ENCODE assay signal across 26 cellular contexts in genomic region chr20:19742974-19743649, GRCh38. TPM values are rescaled to one million over a fixed set of nuclear protein-coding genes. Genes with fewer than 3 reads are reported as not detected.
DNase-seq lines count a peak whose midpoint lies in the region; ATAC-seq and TF ChIP-seq lines count a peak whose summit lies in the region.
"Had no signal": no experiment of that assay in that cellular context is flagged by ENCODE, and none has a peak within 500 bp of the region (broad histone marks: within the 10 kb centered on the region; RNA-seq: fewer than 3 reads in every experiment).

No MANE protein-coding gene starts in this region.

- no peak overlapping the region for H2AFZ ChIP-seq in Loucy (ENCODE audit: low read length)

- H4K20me1 ChIP-seq in Loucy (ENCODE audit: insufficient read depth, low read length, poor library complexity, severe bottlenecking), result no peaks in the 10 kb centered on the region

- no CpG with 5 or more reads among the region's 9 CpGs for WGBS in mesendoderm (ENCODE audit: extremely low coverage, insufficient coverage, low lambda C conversion rate)

- no peak overlapping the region for H2BK5ac ChIP-seq in mesendoderm (ENCODE audit: low read length)

- H3K79me1 ChIP-seq in mesendoderm (ENCODE audit: low read length), result no peaks in the 10 kb centered on the region

- no peak for TF ChIP-seq CTCF in A673 (conservative IDR thresholded peaks at IDR 0.05; ENCODE audit: low read depth, low read length)
- no peak for TF ChIP-seq CTCF in Loucy (conservative IDR thresholded peaks at IDR 0.05; ENCODE audit: low read length)

- H4K5ac ChIP-seq in mesendoderm (ENCODE audit: low read length), result no peak overlapping the region

- H3K18ac ChIP-seq in mesendoderm (ENCODE audit: low read length), result no peak overlapping the region

- H3K4me1 ChIP-seq in A673 (ENCODE audit: insufficient read depth, low read length, poor library complexity, severe bottlenecking), result peaks cover 18% of the 10 kb centered on the region
- H3K4me1 ChIP-seq in Loucy (ENCODE audit: insufficient read depth, low read length, poor library complexity, severe bottlenecking), result peaks cover 31% of the 10 kb centered on the region
- H3K4me1 ChIP-seq in mesendoderm (ENCODE audit: control insufficient read depth, low read depth, low read length), result peaks cover 3% of the 10 kb centered on the region
- H3K4me1 ChIP-seq: spleen had no signal

- H2BK120ac ChIP-seq in mesendoderm (ENCODE audit: low read depth, low read length), result no peak overlapping the region

- no peaks in the 10 kb centered on the region for H3K36me3 ChIP-seq in A673 (ENCODE audit: insufficient read depth, low read length, poor library complexity, severe bottlenecking)
- no peaks in the 10 kb centered on the region for H3K36me3 ChIP-seq in Loucy (ENCODE audit: insufficient read depth, low read length)
- no peaks in the 10 kb centered on the region for H3K36me3 ChIP-seq in mesendoderm (ENCODE audit: control insufficient read depth, insufficient read depth, low read length)
- H3K36me3 ChIP-seq: esophagus squamous epithelium, spleen had no signal

- H3F3A ChIP-seq in Loucy (ENCODE audit: low read depth), result no peaks in the 10 kb centered on the region

- no peaks in the 10 kb centered on the region for H3K9me2 ChIP-seq in Loucy (replicated peaks; ENCODE audit: low read depth, low read length)

- H3K27me3 ChIP-seq in A673 (replicated peaks; ENCODE audit: insufficient read depth, low read depth, low read length, poor library complexity) (no peaks in the 10 kb centered on the region), Loucy (ENCODE audit: insufficient read depth, low read length, poor library complexity, severe bottlenecking) (no peaks in the 10 kb centered on the region), mesendoderm (ENCODE audit: insufficient read depth, low read length, poor library complexity) (no peaks in the 10 kb centered on the region)
- H3K27me3 ChIP-seq: esophagus squamous epithelium had no signal

- H3K27ac ChIP-seq in A673 (ENCODE audit: low read depth, low read length, poor library complexity, severe bottlenecking) (peak overlapping the region; percentile 35), mesendoderm (ENCODE audit: low read depth, low read length) (no peak overlapping the region)
- H3K27ac ChIP-seq: C4-2B, esophagus squamous epithelium, RWPE1, spleen had no signal

- DNase-seq in A673 (ENCODE audit: low spot score) (peak; percentile 67), OCI-M1 (lab: John Stamatoyannopoulos, UW) (peak; percentile 8), mesendoderm (peak; percentile 14), AG08395 (ENCODE audit: low spot score) (no peak), NCI-H187 (lab: John Stamatoyannopoulos, UW) (no peak), left lobe of liver (ENCODE audit: low spot score) (no peak)
- DNase-seq: activated CD8-positive, alpha-beta T cell treated with anti-CD3 and anti-CD28 coated beads, Interleukin-2, amount 10 ng/mL, durations not matched to agents 7 days and 5 days; activated T-cell treated with anti-CD3 and anti-CD28 coated beads, Interleukin-2, amount 50 U/mL, for 24 hours; effector memory CD8-positive, alpha-beta T cell; esophagus squamous epithelium; H7; kidney glomerular epithelial cell; NCI-H1092 treated with DMSO at 0.1 percent for 48 hours; NCI-H2081; NCI-H446 treated with DMSO at 0.1 percent for 48 hours; NK-92 treated with Interleukin-12 subunit alpha and Interleukin-12 subunit beta, amount 100 ng/mL, for 24 hours; nucleus accumbens; retina; spleen; stimulated activated CD4-positive, alpha-beta T cell treated with anti-CD3 and anti-CD28 coated beads, Interleukin-4, amount 100 ng/mL, for 1 hour; stimulated activated naive CD4-positive, alpha-beta T cell treated with Interleukin-2 at 50 U/mL for 16 hours had no signal

- POLR2A ChIA-PET in A673 (lab: Charles Lee; ENCODE audit: low non-redundant PET), result no interaction called here

- BruUV-seq in A673 (replicated peaks; lab: Mats Ljungman, UMichigan), result no TSS peak

- no peak overlapping the region for H3K23ac ChIP-seq in mesendoderm (ENCODE audit: low read length)

- ATAC-seq in left lobe of liver (no peak), GM19452 (IDR thresholded peaks at IDR 0.05; ENCODE audit: unreplicated experiment) (no peak)
- ATAC-seq: activated CD4-positive, CD25-positive, alpha-beta regulatory T cell treated with anti-CD3 and anti-CD28 coated beads, Interleukin-2, amount 50 U/mL, for 24 hours; activated CD8-positive, alpha-beta T cell treated with anti-CD3 and anti-CD28 coated beads, Interleukin-2, amount 10 ng/mL, durations not matched to agents 7 days and 5 days; effector memory CD8-positive, alpha-beta T cell had no signal

- peak overlapping the region; percentile 75 for H3K4me2 ChIP-seq in Loucy (ENCODE audit: low read depth, low read length, poor library complexity, severe bottlenecking)
- H3K4me2 ChIP-seq in mesendoderm (ENCODE audit: low read length), result no peak overlapping the region

- H4K8ac ChIP-seq in mesendoderm (ENCODE audit: low read depth, low read length), result no peak overlapping the region

- H3K9ac ChIP-seq in Loucy (ENCODE audit: low read depth, low read length, poor library complexity, severe bottlenecking), result peak overlapping the region; percentile 46
- no peak overlapping the region for H3K9ac ChIP-seq in mesendoderm (ENCODE audit: low read length)

- no peak overlapping the region for H3K56ac ChIP-seq in mesendoderm (ENCODE audit: low read length)

- no peak overlapping the region for H3K4ac ChIP-seq in mesendoderm (ENCODE audit: low read depth, low read length)

- intact Hi-C loops in A673 (cut with micrococcal nuclease; ENCODE audit: unreplicated experiment), result no loop called here

- H3K4me3 ChIP-seq in A673 (ENCODE audit: low read depth, low read length, poor library complexity, severe bottlenecking) (no peak overlapping the region), Loucy (ENCODE audit: low read length, poor library complexity, severe bottlenecking) (peak overlapping the region; percentile 56), mesendoderm (ENCODE audit: low read length) (no peak overlapping the region)
- H3K4me3 ChIP-seq: esophagus squamous epithelium, spleen had no signal

- CTCF ChIA-PET in A673 (lab: Charles Lee), result no interaction called here

- H2BK15ac ChIP-seq in mesendoderm (replicated peaks; ENCODE audit: low read depth), result no peak overlapping the region

- H3K79me2 ChIP-seq in Loucy (ENCODE audit: insufficient read depth, low read length) (no peaks in the 10 kb centered on the region), mesendoderm (ENCODE audit: control insufficient read depth, insufficient read depth, low read length) (no peaks in the 10 kb centered on the region)

- H2AK5ac ChIP-seq in mesendoderm (ENCODE audit: low read length), result no peak overlapping the region

- no peaks in the 10 kb centered on the region for H3K9me3 ChIP-seq in A673 (ENCODE audit: low read depth, low read length, poor library complexity, severe bottlenecking)
- 0 out of 2 replicates have a peak, but pooled peaks cover 8% of the 10 kb centered on the region for H3K9me3 ChIP-seq in Loucy (ENCODE audit: insufficient read depth, low read depth, low read length)

RNA-seq across cellular contexts. Expression of gene RIN2, which starts 14.9 kb away (rescaled TPM):
- total RNA-seq in A673 (2021) (14.6 and 18.5 TPM in 2 replicates), left lobe of liver (13.8 TPM)
- 0.65 TPM for polyA plus RNA-seq in mesendoderm (2013, experiment 1 of 2)
- polyA plus RNA-seq in mesendoderm (2013, experiment 2 of 2), result 0.53 TPM
- total RNA-seq: activated CD8-positive, alpha-beta T cell treated with anti-CD3 and anti-CD28 coated beads, Interleukin-2, amount 10 ng/mL, durations not matched to agents 7 days and 5 days had no signal

Comparison
In these comparisons a context has a peak if more than half of its experiments do, and no peak if none do; other contexts are left out.
1. DNase-seq: peak in A673 (single experiment), OCI-M1 (single experiment) and mesendoderm (single experiment); none in AG08395 (single experiment), NCI-H187 (0 of 2) and left lobe of liver (single experiment).